In genomic region chr16:85157372-85157771, GRCh38 we compare ENCODE assay signal across 12 cellular contexts. TPM values are rescaled to one million over a fixed set of nuclear protein-coding genes. Genes with fewer than 3 reads are reported as not detected.
DNase-seq lines count a peak whose midpoint lies in the region; TF ChIP-seq lines count a peak whose summit lies in the region.
"Had no signal": no experiment of that assay in that cellular context is flagged by ENCODE, and none has a peak within 500 bp of the region (broad histone marks: within the 10 kb centered on the region; RNA-seq: fewer than 3 reads in every experiment).

No MANE protein-coding gene starts in this region.

- DNase-seq in T-helper 2 cell treated with Interferon-gamma antibody and Interleukin-4, amounts not matched to agents 5 μg/mL and 100 μg/mL, for 36 hours (ENCODE audit: low spot score): no peak
- no peak for DNase-seq in T-helper 2 cell
- no peak for DNase-seq in H9
- DNase-seq in nephron progenitor cell: no peak
- no peak for DNase-seq in dorsolateral prefrontal cortex
- DNase-seq in Calu3: no peak
- no peak for DNase-seq in HuH-7.5 (ENCODE audit: low spot score)
- DNase-seq: NCI-H226 had no signal

- no peak overlapping the region for H3K56ac ChIP-seq in H9 (ENCODE audit: insufficient read length, low read depth, low read length)

- H2BK12ac ChIP-seq in H9 (ENCODE audit: insufficient read length, low read depth, low read length): no peak overlapping the region

- no peaks in the 10 kb centered on the region for H3K9me3 ChIP-seq in H9 (ENCODE audit: control insufficient read depth, low read depth, low read length)
- H3K9me3 ChIP-seq: vagina had no signal

- no peak overlapping the region for H4K5ac ChIP-seq in H9 (ENCODE audit: insufficient read length, low read depth, low read length)

- intact Hi-C loops in dendritic cell treated with granulocyte-macrophage colony-stimulating factor and Interleukin-4, amounts not matched to agents 40 ng/mL and 50 ng/mL, for 4 days (cut with micrococcal nuclease): no loop called here
- intact Hi-C loops in dorsolateral prefrontal cortex (cut with DNase I): no loop called here
- intact Hi-C loops in Calu3 (cut with micrococcal nuclease; ENCODE audit: unreplicated experiment): no loop called here

- H3K4me3 Mint-ChIP-seq in T-helper 2 cell treated with Interferon-gamma antibody and Interleukin-4, amounts not matched to agents 5 μg/mL and 100 μg/mL, for 36 hours: peak overlapping the region; percentile 67
- H3K4me3 Mint-ChIP-seq in H9: peak overlapping the region in 1 of 2 experiments; percentile 62; a peak in 2 of 5 replicates
- H3K4me3 Mint-ChIP-seq in dendritic cell treated with granulocyte-macrophage colony-stimulating factor and Interleukin-4, amounts not matched to agents 40 ng/mL and 50 ng/mL, for 4 days: peak overlapping the region; percentile 67
- H3K4me3 Mint-ChIP-seq in nephron progenitor cell: peak overlapping the region; percentile 65
- no peak overlapping the region for H3K4me3 Mint-ChIP-seq in Calu3 (ENCODE audit: low read depth, unreplicated experiment)

- H3K9me3 Mint-ChIP-seq in T-helper 2 cell treated with Interferon-gamma antibody and Interleukin-4, amounts not matched to agents 5 μg/mL and 100 μg/mL, for 36 hours: no peaks in the 10 kb centered on the region
- no peaks in the 10 kb centered on the region; a peak in 1 of 5 replicates for H3K9me3 Mint-ChIP-seq in H9
- H3K9me3 Mint-ChIP-seq in dendritic cell treated with granulocyte-macrophage colony-stimulating factor and Interleukin-4, amounts not matched to agents 40 ng/mL and 50 ng/mL, for 4 days: no peaks in the 10 kb centered on the region
- no peaks in the 10 kb centered on the region for H3K9me3 Mint-ChIP-seq in nephron progenitor cell
- H3K9me3 Mint-ChIP-seq in Calu3 (ENCODE audit: low read depth, unreplicated experiment): no peaks in the 10 kb centered on the region

- no peak overlapping the region for H3K23ac ChIP-seq in H9 (ENCODE audit: insufficient read length, low read depth, low read length)

- CTCF ChIA-PET in Calu3 (lab: Charles Lee): no interaction called here

- H4K91ac ChIP-seq in H9 (ENCODE audit: insufficient read length, low read depth, low read length): no peak overlapping the region

- H3K4me3 ChIP-seq in dorsolateral prefrontal cortex: peak overlapping the region in 1 of 59 donors; percentile 16
- H3K4me3 ChIP-seq: vagina had no signal

- H3K27me3 Mint-ChIP-seq in T-helper 2 cell treated with Interferon-gamma antibody and Interleukin-4, amounts not matched to agents 5 μg/mL and 100 μg/mL, for 36 hours (ENCODE audit: low read depth): peaks cover 7% of the 10 kb centered on the region
- H3K27me3 Mint-ChIP-seq in H9 (ENCODE audit: low read depth) (no peaks in the 10 kb centered on the region; the same call in 1 of the 2 replicates), nephron progenitor cell (ENCODE audit: low read depth, poor library complexity) (peaks cover 19% of the 10 kb centered on the region), Calu3 (ENCODE audit: unreplicated experiment) (peaks cover 60% of the 10 kb centered on the region)
- H3K27me3 Mint-ChIP-seq in dendritic cell treated with granulocyte-macrophage colony-stimulating factor and Interleukin-4, amounts not matched to agents 40 ng/mL and 50 ng/mL, for 4 days: peaks cover 5% of the 10 kb centered on the region

- H2BK120ac ChIP-seq in H9 (ENCODE audit: low read depth, low read length, poor library complexity, severe bottlenecking): no peak overlapping the region

- peak overlapping the region; percentile 64 for H3K27ac Mint-ChIP-seq in T-helper 2 cell treated with Interferon-gamma antibody and Interleukin-4, amounts not matched to agents 5 μg/mL and 100 μg/mL, for 36 hours
- peak overlapping the region in 2 of 3 experiments; percentile 74 to 87; a peak in 4 of 7 replicates for H3K27ac Mint-ChIP-seq in H9
- H3K27ac Mint-ChIP-seq in dendritic cell treated with granulocyte-macrophage colony-stimulating factor and Interleukin-4, amounts not matched to agents 40 ng/mL and 50 ng/mL, for 4 days: peak overlapping the region; percentile 83
- H3K27ac Mint-ChIP-seq in nephron progenitor cell: no peak overlapping the region
- no peak overlapping the region for H3K27ac Mint-ChIP-seq in Calu3 (ENCODE audit: unreplicated experiment)

- no peak overlapping the region for H3K27ac ChIP-seq in H9 (ENCODE audit: insufficient read length, low read depth, low read length)
- no peak overlapping the region for H3K27ac ChIP-seq in dorsolateral prefrontal cortex
- H3K27ac ChIP-seq: vagina had no signal

- no peak overlapping the region for H2BK15ac ChIP-seq in H9 (ENCODE audit: low read depth, low read length)

- no peak overlapping the region for H3K4ac ChIP-seq in H9 (ENCODE audit: low read depth, low read length)

- no peak overlapping the region for H2AFZ ChIP-seq in H9 (ENCODE audit: low read length)

- H3K4me1 ChIP-seq in H9 (ENCODE audit: insufficient read depth, low read length): no peaks in the 10 kb centered on the region; the same call in 1 of the 2 replicates

- H2AK5ac ChIP-seq in H9 (ENCODE audit: insufficient read length, low read length): no peak overlapping the region

- no peak overlapping the region for H3K9ac ChIP-seq in H9 (ENCODE audit: extremely low read depth, insufficient read length, low read length)

- no peak overlapping the region for H3K14ac ChIP-seq in H9 (ENCODE audit: insufficient read depth, low read length)

- TF ChIP-seq CTCF in H9 (conservative IDR thresholded peaks at IDR 0.05) (no peak), nephron progenitor cell (IDR thresholded peaks at IDR 0.05) (no peak), dorsolateral prefrontal cortex (IDR thresholded peaks at IDR 0.05 in 54 of 56, conservative IDR thresholded peaks at IDR 0.05 in 2 of 56; ENCODE audit: low read depth in 1 of 56, partially characterized antibody in 56 of 56) (no peak), Calu3 (IDR thresholded peaks at IDR 0.05; ENCODE audit: unreplicated experiment) (no peak)

- no peaks in the 10 kb centered on the region for H3K23me2 ChIP-seq in H9 (ENCODE audit: insufficient read length, low read depth, low read length, poor library complexity, severe bottlenecking)

- H4K20me1 ChIP-seq in H9 (ENCODE audit: control insufficient read depth, insufficient read depth, insufficient read length): no peaks in the 10 kb centered on the region

- H2BK20ac ChIP-seq in H9 (ENCODE audit: low read depth, low read length, poor library complexity, severe bottlenecking): no peak overlapping the region

- H3K27me3 ChIP-seq in H9 (ENCODE audit: insufficient read depth, low read length) (no peaks in the 10 kb centered on the region; the same call in 1 of the 2 replicates), dorsolateral prefrontal cortex (no peaks in the 10 kb centered on the region)
- H3K27me3 ChIP-seq: vagina had no signal

- H3K18ac ChIP-seq in H9 (ENCODE audit: insufficient read length, low read depth, low read length): no peak overlapping the region

- H3T11ph ChIP-seq in H9 (ENCODE audit: low read length): no peak overlapping the region

- no TSS peak for BruUV-seq in Calu3 (replicated peaks; lab: Mats Ljungman, UMichigan)

- no CpG with 5 or more reads among the region's 8 CpGs for WGBS in H9 (ENCODE audit: extremely low coverage, insufficient read length, low lambda C conversion rate)

- H3K4me1 Mint-ChIP-seq in T-helper 2 cell treated with Interferon-gamma antibody and Interleukin-4, amounts not matched to agents 5 μg/mL and 100 μg/mL, for 36 hours (ENCODE audit: low read depth): peaks cover 7% of the 10 kb centered on the region
- H3K4me1 Mint-ChIP-seq in H9 (peaks cover 15 to 22% of the 10 kb centered on the region in 2 experiments), nephron progenitor cell (peaks cover 73% of the 10 kb centered on the region), Calu3 (ENCODE audit: low read depth, unreplicated experiment) (peaks cover 10% of the 10 kb centered on the region)
- H3K4me1 Mint-ChIP-seq in dendritic cell treated with granulocyte-macrophage colony-stimulating factor and Interleukin-4, amounts not matched to agents 40 ng/mL and 50 ng/mL, for 4 days (ENCODE audit: low read depth): peaks cover 29% of the 10 kb centered on the region

- H3K4me2 ChIP-seq in H9 (ENCODE audit: insufficient read depth, insufficient read length, low read length): no peak overlapping the region

- H2BK5ac ChIP-seq in H9 (ENCODE audit: insufficient read length, low read length): no peak overlapping the region

- H3K79me1 ChIP-seq in H9 (ENCODE audit: insufficient read depth, low read depth, low read length, poor library complexity, severe bottlenecking): no peaks in the 10 kb centered on the region

- H4K8ac ChIP-seq in H9 (replicated peaks; ENCODE audit: insufficient read length, low read depth, low read length): no peak overlapping the region

- no peaks in the 10 kb centered on the region for H3K79me2 ChIP-seq in H9 (ENCODE audit: insufficient read depth, low read length)

- no peaks in the 10 kb centered on the region for H3K36me3 Mint-ChIP-seq in T-helper 2 cell treated with Interferon-gamma antibody and Interleukin-4, amounts not matched to agents 5 μg/mL and 100 μg/mL, for 36 hours (ENCODE audit: low read depth)
- H3K36me3 Mint-ChIP-seq in H9 (ENCODE audit: insufficient read depth in 1 of 3, low read depth in 3 of 3) (no peaks in the 10 kb centered on the region), nephron progenitor cell (ENCODE audit: low read depth) (no peaks in the 10 kb centered on the region), Calu3 (ENCODE audit: insufficient read depth, unreplicated experiment) (no peaks in the 10 kb centered on the region)
- no peaks in the 10 kb centered on the region for H3K36me3 Mint-ChIP-seq in dendritic cell treated with granulocyte-macrophage colony-stimulating factor and Interleukin-4, amounts not matched to agents 40 ng/mL and 50 ng/mL, for 4 days (ENCODE audit: low read depth)

RNA-seq across cellular contexts. Expression of gene CIBAR2, which starts 45.1 kb away (rescaled TPM):
- total RNA-seq in H9 (2021): not detected in 2 replicates
- total RNA-seq in dorsolateral prefrontal cortex: under 1 TPM in 6 of 120 experiments, not detected in 114; 0.39 to 0.83 (median 0.59) TPM
- not detected in 2 replicates for total RNA-seq in Calu3 (2022)
- total RNA-seq: A673, myocyte, vagina had no signal

Comparison
In these comparisons a context has a peak if more than half of its experiments do, and no peak if none do; other contexts are left out.
1. H3K27ac Mint-ChIP-seq: peak in T-helper 2 cell treated with Interferon-gamma antibody and Interleukin-4, amounts not matched to agents 5 μg/mL and 100 μg/mL, for 36 hours (single experiment), H9 (2 of 3) and dendritic cell treated with granulocyte-macrophage colony-stimulating factor and Interleukin-4, amounts not matched to agents 40 ng/mL and 50 ng/mL, for 4 days (single experiment); none in nephron progenitor cell (single experiment) and Calu3 (single experiment).